8 cellular contexts compared by ENCODE assay signal in genomic region chr13:30394798-30395191, GRCh38. TPM values are rescaled to one million over a fixed set of nuclear protein-coding genes. Genes with fewer than 3 reads are reported as not detected.
A peak's percentile ranks its signal among the peaks of the same experiment; 100 is the strongest.
DNase-seq lines count a peak whose midpoint lies in the region; ATAC-seq, FAIRE-seq and TF ChIP-seq lines count a peak whose summit lies in the region.

No MANE protein-coding gene starts in this region.

- peak; percentile 78 for ATAC-seq in GM19395 (IDR thresholded peaks at IDR 0.05; ENCODE audit: unreplicated experiment)
- ATAC-seq in HG03457 (IDR thresholded peaks at IDR 0.05; ENCODE audit: unreplicated experiment): peak; percentile 43
- peak; percentile 74 for ATAC-seq in stimulated activated naive CD8-positive, alpha-beta T cell treated with anti-CD3 and anti-CD28 coated beads, Interleukin-15, amount 100 ng/mL, for 72 hours

- intact Hi-C loops in kidney (cut with DNase I): no loop called here

- H3K27me3 Mint-ChIP-seq in activated naive CD8-positive, alpha-beta T cell treated with anti-CD3 and anti-CD28 coated beads for 36 hours: no peaks in the 10 kb centered on the region
- no peaks in the 10 kb centered on the region for H3K27me3 Mint-ChIP-seq in stimulated activated naive CD8-positive, alpha-beta T cell treated with anti-CD3 and anti-CD28 coated beads, Interleukin-15, amount 100 ng/mL, for 72 hours

- H3K4me1 ChIP-seq in kidney (ENCODE audit: control insufficient read depth in 1 of 2, insufficient read depth in 1 of 2, low read depth in 1 of 2, low read length in 2 of 2): peaks cover 0 to 12% of the 10 kb centered on the region in 2 donors

- FAIRE-seq in kidney (lab: Jason Lieb, UNC): no peak
- no peak for FAIRE-seq in HTR-8/SVneo (lab: Jason Lieb, UNC)

- H3K36me3 ChIP-seq in kidney (ENCODE audit: control insufficient read depth in 1 of 2, insufficient read depth in 2 of 2, low read length in 2 of 2): no peaks in the 10 kb centered on the region

- H3K9me3 Mint-ChIP-seq in activated naive CD8-positive, alpha-beta T cell treated with anti-CD3 and anti-CD28 coated beads for 36 hours: no peaks in the 10 kb centered on the region
- H3K9me3 Mint-ChIP-seq in stimulated activated naive CD8-positive, alpha-beta T cell treated with anti-CD3 and anti-CD28 coated beads, Interleukin-15, amount 100 ng/mL, for 72 hours: no peaks in the 10 kb centered on the region

- TF ChIP-seq CTCF in AG10803 (conservative IDR thresholded peaks at IDR 0.05; ENCODE audit: low read length): no peak
- TF ChIP-seq CTCF in kidney (IDR thresholded peaks at IDR 0.05; ENCODE audit: borderline replicate concordance, extremely low read depth, insufficient read depth): no peak

- H3K27ac ChIP-seq in kidney (ENCODE audit: low read depth in 2 of 2, low read length in 2 of 2): peak overlapping the region; percentile 79 to 94

- DNase-seq in AG10803 (ENCODE audit: low read depth) (no peak), kidney (no peak), NCI-H1048 (lab: John Stamatoyannopoulos, UW) (no peak), HTR-8/SVneo (ENCODE audit: insufficient read length, low spot score) (no peak)
- peak; percentile 16 for DNase-seq in activated naive CD8-positive, alpha-beta T cell treated with anti-CD3 and anti-CD28 coated beads for 36 hours
- no peak for DNase-seq in stimulated activated naive CD8-positive, alpha-beta T cell treated with anti-CD3 and anti-CD28 coated beads, Interleukin-15, amount 100 ng/mL, for 72 hours

- H3K9me3 ChIP-seq in kidney (ENCODE audit: control insufficient read depth in 1 of 2, low read length in 2 of 2): no peaks in the 10 kb centered on the region

- H3K36me3 Mint-ChIP-seq in activated naive CD8-positive, alpha-beta T cell treated with anti-CD3 and anti-CD28 coated beads for 36 hours: no peaks in the 10 kb centered on the region

- peak overlapping the region; percentile 85 to 98 for H3K9ac ChIP-seq in kidney (ENCODE audit: low read length in 2 of 2)

- peak overlapping the region; percentile 89 for H3K27ac Mint-ChIP-seq in activated naive CD8-positive, alpha-beta T cell treated with anti-CD3 and anti-CD28 coated beads for 36 hours
- H3K27ac Mint-ChIP-seq in stimulated activated naive CD8-positive, alpha-beta T cell treated with anti-CD3 and anti-CD28 coated beads, Interleukin-15, amount 100 ng/mL, for 72 hours: peak overlapping the region; percentile 96

- H3K4me1 Mint-ChIP-seq in activated naive CD8-positive, alpha-beta T cell treated with anti-CD3 and anti-CD28 coated beads for 36 hours: peaks cover 32% of the 10 kb centered on the region
- peaks cover 58% of the 10 kb centered on the region for H3K4me1 Mint-ChIP-seq in stimulated activated naive CD8-positive, alpha-beta T cell treated with anti-CD3 and anti-CD28 coated beads, Interleukin-15, amount 100 ng/mL, for 72 hours

- H3K4me3 ChIP-seq in AG10803 (ENCODE audit: low read length): peak overlapping the region; percentile 74
- H3K4me3 ChIP-seq in kidney (ENCODE audit: low read length in 2 of 2): peak overlapping the region; percentile 88 to 90

- H3K4me3 Mint-ChIP-seq in activated naive CD8-positive, alpha-beta T cell treated with anti-CD3 and anti-CD28 coated beads for 36 hours: peak overlapping the region; percentile 81
- peak overlapping the region; percentile 87 to 89 for H3K4me3 Mint-ChIP-seq in stimulated activated naive CD8-positive, alpha-beta T cell treated with anti-CD3 and anti-CD28 coated beads, Interleukin-15, amount 100 ng/mL, for 72 hours

RNA-seq across cellular contexts. Expression of gene UBE2L5, which starts 27.5 kb away (rescaled TPM):
- total RNA-seq in activated naive CD8-positive, alpha-beta T cell treated with anti-CD3 and anti-CD28 coated beads for 36 hours: not detected
- total RNA-seq in kidney: not detected
- not detected for polyA plus RNA-seq in kidney (ENCODE audit: insufficient read depth, low read depth, low replicate concordance)
